15 cellular contexts compared by ENCODE assay signal in genomic region chr4:76043306-76043705, GRCh38. TPM values are rescaled to one million over a fixed set of nuclear protein-coding genes. Genes with fewer than 3 reads are reported as not detected.
"Had no signal": no experiment of that assay in that cellular context is flagged by ENCODE, and none has a peak within 500 bp of the region (broad histone marks: within the 10 kb centered on the region; RNA-seq: fewer than 3 reads in every experiment).

No MANE protein-coding gene starts in this region.

RNA-seq across cellular contexts. Expression of gene CXCL11, which starts 7.4 kb away (rescaled TPM):
- total RNA-seq: activated naive CD4-positive, alpha-beta T cell treated with anti-CD3 and anti-CD28 coated beads for 36 hours; activated naive CD8-positive, alpha-beta T cell treated with anti-CD3 and anti-CD28 coated beads, Interleukin-2, amount 10 ng/mL, durations not matched to agents 7 days and 5 days; activated T-helper 1 cell treated with anti-CD3 and anti-CD28 coated beads, Interleukin-12 subunit alpha, Interleukin-12 subunit beta, Interleukin-2, Interleukin-4 antibody, amounts not matched to agents 30 ng/mL and 10 ng/mL and 1 ng/mL, durations not matched to agents 14 hours and 24 hours and 36 hours; activated T-helper 17 cell treated with anti-CD3 and anti-CD28 coated beads, Interleukin-2, amount 50 U/mL, for 72 hours; activated T-helper 2 cell treated with anti-CD3 and anti-CD28 coated beads, Interferon-gamma antibody, Interleukin-2, Interleukin-4, amounts not matched to agents 10 μg/mL and 5 μg/mL and 100 μg/mL, durations not matched to agents 14 hours and 24 hours and 36 hours; ascending aorta; breast epithelium; bronchial epithelial cell; cardiac muscle cell; cerebellum; chondrocyte had no signal
- polyA plus RNA-seq: cardiac muscle cell had no signal

RNA-seq across cellular contexts. Expression of gene CXCL10, which starts 20.0 kb away (rescaled TPM):
- total RNA-seq: ascending aorta, body of pancreas, bronchial epithelial cell, cardiac muscle cell, chondrocyte had no signal
- polyA plus RNA-seq: cardiac muscle cell had no signal

RNA-seq across cellular contexts. Expression of gene ART3, which starts 31.2 kb away (rescaled TPM):
- total RNA-seq: activated naive CD4-positive, alpha-beta T cell treated with anti-CD3 and anti-CD28 coated beads for 36 hours; activated naive CD8-positive, alpha-beta T cell treated with anti-CD3 and anti-CD28 coated beads, Interleukin-2, amount 10 ng/mL, durations not matched to agents 7 days and 5 days; activated T-cell treated with anti-CD3 and anti-CD28 coated beads, Interleukin-2, amount 50 U/mL, for 72 hours; activated T-helper 2 cell treated with anti-CD3 and anti-CD28 coated beads, Interferon-gamma antibody, Interleukin-2, Interleukin-4, amounts not matched to agents 10 μg/mL and 5 μg/mL and 100 μg/mL, durations not matched to agents 14 hours and 24 hours and 36 hours; ascending aorta; astrocyte; breast epithelium; cerebellum had no signal
- polyA plus RNA-seq: aorta had no signal

RNA-seq across cellular contexts. Expression of gene CXCL9, which starts 36.0 kb away (rescaled TPM):
- total RNA-seq: astrocyte, bronchial epithelial cell, cardiac muscle cell, cerebellum, chondrocyte had no signal
- polyA plus RNA-seq: cardiac muscle cell had no signal
